Comparison of ENCODE assay signal across 28 cellular contexts in the genomic region with DNA sequence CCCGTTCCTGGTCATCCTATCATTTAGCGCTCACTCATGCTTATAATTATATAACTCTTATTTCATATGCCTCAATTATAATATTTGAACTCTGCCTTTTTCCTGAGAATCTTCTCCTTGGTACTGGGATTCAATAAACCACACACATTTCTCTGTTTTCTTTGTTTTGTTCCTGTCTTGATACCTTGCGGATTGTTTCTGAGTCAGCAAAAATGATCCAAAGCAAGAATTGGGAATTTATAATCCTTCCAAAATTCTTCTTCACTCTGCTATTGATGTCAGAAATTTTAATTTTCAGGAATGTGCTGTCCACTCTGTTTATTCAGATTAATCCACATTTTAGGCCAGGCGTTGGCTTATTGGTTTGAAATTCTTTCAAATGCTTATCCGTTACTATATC.
"Had no signal": no experiment of that assay in that cellular context is flagged by ENCODE, and none has a peak within 500 bp of the region (broad histone marks: within the 10 kb centered on the region; RNA-seq: fewer than 3 reads in every experiment).

No MANE protein-coding gene starts in this region.

- H2AFZ ChIP-seq: neural progenitor cell, parathyroid adenoma had no signal

- H3K4me3 ChIP-seq: neural progenitor cell, ovary, psoas muscle, skin epidermis, smooth muscle cell, spleen, suprapubic skin, testis, tibial artery, transverse colon, upper lobe of right lung, uterus had no signal

- H3K27me3 ChIP-seq: neural progenitor cell, ovary, spleen, suprapubic skin, testis, tibial artery, transverse colon, upper lobe of right lung, uterus had no signal

- H3K36me3 ChIP-seq: neural progenitor cell, ovary, spleen, suprapubic skin, tibial artery, transverse colon, upper lobe of right lung, uterus had no signal

- H3K9me3 ChIP-seq: ovary, psoas muscle, spleen, suprapubic skin, testis, tibial artery, transverse colon, upper lobe of right lung, uterus had no signal

- H3K4me2 ChIP-seq: neural progenitor cell, smooth muscle cell had no signal

- H3K9ac ChIP-seq: neural progenitor cell, parathyroid adenoma had no signal

- ATAC-seq: natural killer cell; psoas muscle; right cardiac atrium; sciatic nerve; stimulated activated memory B cell treated with anti-CD40 and anti-IgM and Interleukin-4, amounts not matched to agents 10 μg/mL and 1 μg/mL and 100 μg/mL, for 72 hours; stimulated activated naive CD8-positive, alpha-beta T cell treated with anti-CD3 and anti-CD28 coated beads, Interleukin-15, amount 100 ng/mL, for 72 hours; stimulated activated naive CD8-positive, alpha-beta T cell treated with anti-CD3 and anti-CD28 coated beads, Interleukin-15, Interleukin-2, amounts not matched to agents 100 U/mL and 50 U/mL, for 24 hours; upper lobe of right lung had no signal

- H3K4me1 ChIP-seq: parathyroid adenoma, psoas muscle, spleen, suprapubic skin, testis, tibial artery, transverse colon, upper lobe of right lung, uterus had no signal

- H3K79me2 ChIP-seq: parathyroid adenoma had no signal

- H3K27ac ChIP-seq: neural progenitor cell, ovary, parathyroid adenoma, psoas muscle, skin epidermis, spleen, suprapubic skin, testis, tibial artery, transverse colon, upper lobe of right lung, uterus had no signal

- DNase-seq: natural killer cell; occipital lobe; ovary; posterior cingulate gyrus; psoas muscle; right cardiac atrium; spleen; stimulated activated CD4-positive, alpha-beta T cell treated with anti-CD3 and anti-CD28 coated beads, Interleukin-12 subunit alpha, Interleukin-12 subunit beta, amount 100 ng/mL, for 4 hours; stimulated activated CD4-positive, alpha-beta T cell treated with anti-CD3 and anti-CD28 coated beads, Interleukin-1b, Interleukin-23, amount 100 ng/mL, for 48 hours; stimulated activated CD4-positive, alpha-beta T cell treated with anti-CD3 and anti-CD28 coated beads, Interleukin-4, amount 100 ng/mL, for 1 hour; stimulated activated CD4-positive, alpha-beta T cell treated with anti-CD3 and anti-CD28 coated beads, Interleukin-4, amount 100 ng/mL, for 4 hours; stimulated activated CD8-positive, alpha-beta memory T cell treated with anti-CD3 and anti-CD28 coated beads, Interleukin-4, amount 100 ng/mL, for 48 hours; stimulated activated naive CD4-positive, alpha-beta T cell; stimulated activated naive CD8-positive, alpha-beta T cell treated with anti-CD3 and anti-CD28 coated beads, Interleukin-15, amount 100 ng/mL, for 72 hours; stimulated activated naive CD8-positive, alpha-beta T cell treated with anti-CD3 and anti-CD28 coated beads, Interleukin-15, Interleukin-2, amounts not matched to agents 100 U/mL and 50 U/mL, for 24 hours; substantia nigra; testis; tibial artery; transverse colon; upper lobe of right lung; uterus had no signal
